2 cellular contexts compared by ENCODE assay signal in the genomic region with DNA sequence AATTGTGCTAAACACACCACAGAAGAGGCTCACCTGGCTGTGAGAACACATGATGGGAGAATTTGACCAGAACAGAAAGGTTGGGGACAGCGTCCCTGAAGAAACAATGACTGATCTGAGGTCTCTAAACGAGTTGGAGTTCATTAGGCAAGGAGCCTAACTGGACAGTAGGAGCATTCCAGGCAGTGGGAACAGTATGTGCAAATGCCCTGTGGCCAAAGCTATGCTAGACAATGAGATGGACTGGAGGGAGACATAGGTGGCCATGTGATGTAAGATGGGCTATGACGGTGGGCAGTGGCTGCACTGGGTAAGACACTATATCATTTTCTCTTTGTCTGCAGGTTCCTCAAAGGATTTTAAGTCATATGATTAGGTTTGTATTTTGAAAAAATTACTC.
TF ChIP-seq lines count a peak whose summit lies in the region.

No MANE protein-coding gene starts in this region.

TF ChIP-seq in HEK293, 187 proteins besides CTCF, POLR2A, EP300 and RAD21:
- TF ChIP-seq, protein P1, sequence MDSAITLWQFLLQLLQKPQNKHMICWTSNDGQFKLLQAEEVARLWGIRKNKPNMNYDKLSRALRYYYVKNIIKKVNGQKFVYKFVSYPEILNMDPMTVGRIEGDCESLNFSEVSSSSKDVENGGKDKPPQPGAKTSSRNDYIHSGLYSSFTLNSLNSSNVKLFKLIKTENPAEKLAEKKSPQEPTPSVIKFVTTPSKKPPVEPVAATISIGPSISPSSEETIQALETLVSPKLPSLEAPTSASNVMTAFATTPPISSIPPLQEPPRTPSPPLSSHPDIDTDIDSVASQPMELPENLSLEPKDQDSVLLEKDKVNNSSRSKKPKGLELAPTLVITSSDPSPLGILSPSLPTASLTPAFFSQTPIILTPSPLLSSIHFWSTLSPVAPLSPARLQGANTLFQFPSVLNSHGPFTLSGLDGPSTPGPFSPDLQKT (IDR thresholded peaks at IDR 0.05; ENCODE audit: borderline replicate concordance, low read depth, low read length): no peak
- TF ChIP-seq KLF9 (tag by site-specific recombination; IDR thresholded peaks at IDR 0.05; ENCODE audit: low read depth): no peak
- TF ChIP-seq ZNF560 (tag by site-specific recombination; IDR thresholded peaks at IDR 0.05; ENCODE audit: borderline replicate concordance): no peak
- no peak for TF ChIP-seq ZNF433 (tag by site-specific recombination; IDR thresholded peaks at IDR 0.05; ENCODE audit: low read depth)
- TF ChIP-seq, protein P2, sequence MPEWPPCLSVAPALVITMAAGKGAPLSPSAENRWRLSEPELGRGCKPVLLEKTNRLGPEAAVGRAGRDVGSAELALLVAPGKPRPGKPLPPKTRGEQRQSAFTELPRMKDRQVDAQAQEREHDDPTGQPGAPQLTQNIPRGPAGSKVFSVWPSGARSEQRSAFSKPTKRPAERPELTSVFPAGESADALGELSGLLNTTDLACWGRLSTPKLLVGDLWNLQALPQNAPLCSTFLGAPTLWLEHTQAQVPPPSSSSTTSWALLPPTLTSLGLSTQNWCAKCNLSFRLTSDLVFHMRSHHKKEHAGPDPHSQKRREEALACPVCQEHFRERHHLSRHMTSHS (tag by site-specific recombination; IDR thresholded peaks at IDR 0.05): no peak
- TF ChIP-seq, protein P3, sequence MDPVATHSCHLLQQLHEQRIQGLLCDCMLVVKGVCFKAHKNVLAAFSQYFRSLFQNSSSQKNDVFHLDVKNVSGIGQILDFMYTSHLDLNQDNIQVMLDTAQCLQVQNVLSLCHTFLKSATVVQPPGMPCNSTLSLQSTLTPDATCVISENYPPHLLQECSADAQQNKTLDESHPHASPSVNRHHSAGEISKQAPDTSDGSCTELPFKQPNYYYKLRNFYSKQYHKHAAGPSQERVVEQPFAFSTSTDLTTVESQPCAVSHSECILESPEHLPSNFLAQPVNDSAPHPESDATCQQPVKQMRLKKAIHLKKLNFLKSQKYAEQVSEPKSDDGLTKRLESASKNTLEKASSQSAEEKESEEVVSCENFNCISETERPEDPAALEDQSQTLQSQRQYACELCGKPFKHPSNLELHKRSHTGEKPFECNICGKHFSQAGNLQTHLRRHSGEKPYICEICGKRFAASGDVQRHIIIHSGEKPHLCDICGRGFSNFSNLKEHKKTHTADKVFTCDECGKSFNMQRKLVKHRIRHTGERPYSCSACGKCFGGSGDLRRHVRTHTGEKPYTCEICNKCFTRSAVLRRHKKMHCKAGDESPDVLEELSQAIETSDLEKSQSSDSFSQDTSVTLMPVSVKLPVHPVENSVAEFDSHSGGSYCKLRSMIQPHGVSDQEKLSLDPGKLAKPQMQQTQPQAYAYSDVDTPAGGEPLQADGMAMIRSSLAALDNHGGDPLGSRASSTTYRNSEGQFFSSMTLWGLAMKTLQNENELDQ (tag by site-specific recombination; IDR thresholded peaks at IDR 0.05; ENCODE audit: low read depth): no peak
- peak; percentile 92 for TF ChIP-seq ZNF623 (tag by site-specific recombination; IDR thresholded peaks at IDR 0.05)
- no peak for TF ChIP-seq HOXC10 (CRISPR knock-in tag; IDR thresholded peaks at IDR 0.05)

TF ChIP-seq in K562, 482 proteins besides CTCF, POLR2A, EP300 and RAD21 (continued from another document):
- TF ChIP-seq, protein P4, sequence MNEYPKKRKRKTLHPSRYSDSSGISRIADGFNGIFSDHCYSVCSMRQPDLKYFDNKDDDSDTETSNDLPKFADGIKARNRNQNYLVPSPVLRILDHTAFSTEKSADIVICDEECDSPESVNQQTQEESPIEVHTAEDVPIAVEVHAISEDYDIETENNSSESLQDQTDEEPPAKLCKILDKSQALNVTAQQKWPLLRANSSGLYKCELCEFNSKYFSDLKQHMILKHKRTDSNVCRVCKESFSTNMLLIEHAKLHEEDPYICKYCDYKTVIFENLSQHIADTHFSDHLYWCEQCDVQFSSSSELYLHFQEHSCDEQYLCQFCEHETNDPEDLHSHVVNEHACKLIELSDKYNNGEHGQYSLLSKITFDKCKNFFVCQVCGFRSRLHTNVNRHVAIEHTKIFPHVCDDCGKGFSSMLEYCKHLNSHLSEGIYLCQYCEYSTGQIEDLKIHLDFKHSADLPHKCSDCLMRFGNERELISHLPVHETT (CRISPR knock-in tag; conservative IDR thresholded peaks at IDR 0.05 in 1 of 2, IDR thresholded peaks at IDR 0.05 in 1 of 2): no peak
